ENCODE assay signal across 11 cellular contexts in genomic region chr16:1494711-1495110, GRCh38. TPM values are rescaled to one million over a fixed set of nuclear protein-coding genes. Genes with fewer than 3 reads are reported as not detected.
DNase-seq lines count a peak whose midpoint lies in the region; ATAC-seq and TF ChIP-seq lines count a peak whose summit lies in the region.
"Had no signal": no experiment of that assay in that cellular context is flagged by ENCODE, and none has a peak within 500 bp of the region (broad histone marks: within the 10 kb centered on the region; RNA-seq: fewer than 3 reads in every experiment).

No MANE protein-coding gene starts in this region.

- H3K9me3 Mint-ChIP-seq in WTC11 (no peaks in the 10 kb centered on the region), CD14-positive monocyte (peaks cover 0 to 2% (median 0%) of the 10 kb centered on the region in 7 donors)

- no peaks in the 10 kb centered on the region for H3K27me3 Mint-ChIP-seq in WTC11 (ENCODE audit: low read depth)
- H3K27me3 Mint-ChIP-seq in CD14-positive monocyte (ENCODE audit: low read depth in 3 of 3): peaks cover 0 to 2% (median 0%) of the 10 kb centered on the region in 3 donors

- no peak for TF ChIP-seq EP300 in suprapubic skin (IDR thresholded peaks at IDR 0.05)

- H3K9me3 ChIP-seq in heart right ventricle: no peaks in the 10 kb centered on the region
- H3K9me3 ChIP-seq in suprapubic skin: no peaks in the 10 kb centered on the region

- TF ChIP-seq POLR2A in suprapubic skin (IDR thresholded peaks at IDR 0.05): no peak

- H3K36me3 ChIP-seq in heart right ventricle (peaks cover 0 to 53% (median 28%) of the 10 kb centered on the region in 9 donors), suprapubic skin (peaks cover 41% of the 10 kb centered on the region)

- no peak for TF ChIP-seq CTCF in WTC11 (IDR thresholded peaks at IDR 0.05)
- peak in 1 of 9 donors; percentile 0 for TF ChIP-seq CTCF in heart right ventricle (IDR thresholded peaks at IDR 0.05)
- TF ChIP-seq CTCF in suprapubic skin (IDR thresholded peaks at IDR 0.05): no peak
- no peak for TF ChIP-seq CTCF in CD14-positive monocyte (IDR thresholded peaks at IDR 0.05)

- POLR2A ChIA-PET in WTC11 (lab: Charles Lee): interaction anchor here (0.7 kb wide), 1 partner anchor 131 kb away, joined by 3 read pairs; no protein-coding TSS in a partner anchor

- H3K4me3 Mint-ChIP-seq in WTC11 (peak overlapping the region; percentile 92), CD14-positive monocyte (peak overlapping the region in 1 of 2 donors; percentile 39)

- H3K4me3 ChIP-seq in heart right ventricle (peak overlapping the region in 8 of 10 donors; percentile 67 to 92 (median 81)), suprapubic skin (peak overlapping the region; percentile 68)

- H3K27ac ChIP-seq in heart right ventricle: peak overlapping the region in 9 of 10 donors; percentile 26 to 97 (median 82)
- no peak overlapping the region for H3K27ac ChIP-seq in suprapubic skin

- H3K4me1 Mint-ChIP-seq in WTC11: peaks cover 10% of the 10 kb centered on the region; the same call in 1 of the 2 replicates
- H3K4me1 Mint-ChIP-seq in CD14-positive monocyte: peaks cover 19% of the 10 kb centered on the region

- 27 to 43% methylated on average over 13 of the region's 13 CpGs for WGBS in heart right ventricle, 2 donors
- 67% methylated on average over 9 of the region's 13 CpGs for WGBS in suprapubic skin

- H3K4me1 ChIP-seq in heart right ventricle: peaks cover 9 to 31% (median 25%) of the 10 kb centered on the region in 9 donors
- peaks cover 25% of the 10 kb centered on the region for H3K4me1 ChIP-seq in suprapubic skin

- H3K27ac Mint-ChIP-seq in WTC11 (no peak overlapping the region), CD14-positive monocyte (peak overlapping the region in 1 of 7 donors; percentile 61)

- CTCF ChIA-PET in WTC11 (lab: Charles Lee): interaction anchor here (0.9 to 1.2 kb wide), 3 partner anchors 17 to 229 kb away, joined by 3 to 6 read pairs (median 3); no protein-coding TSS in a partner anchor

- DNase-seq in activated effector memory CD4-positive, alpha-beta T cell treated with anti-CD3 and anti-CD28 coated beads, Interleukin-2, amount 50 U/mL, for 16 hours: peak; percentile 62
- no peak for DNase-seq in activated effector memory CD4-positive, alpha-beta T cell treated with Interleukin-2 at 50 U/mL for 16 hours
- no peak for DNase-seq in WTC11 (ENCODE audit: low spot score)
- DNase-seq in heart right ventricle: peak; percentile 60 to 65
- DNase-seq in suprapubic skin (ENCODE audit: low spot score in 2 of 2): peak in 1 of 2 donors; percentile 64
- no peak for DNase-seq in stimulated activated CD4-positive, alpha-beta T cell treated with anti-CD3 and anti-CD28 coated beads, Interleukin-4, amount 100 ng/mL, for 4 hours
- no peak for DNase-seq in CD14-positive monocyte (ENCODE audit: low spot score)

- H3K27me3 ChIP-seq in heart right ventricle (no peaks in the 10 kb centered on the region), suprapubic skin (no peaks in the 10 kb centered on the region)

- H3K36me3 Mint-ChIP-seq in WTC11 (peaks cover 6% of the 10 kb centered on the region), CD14-positive monocyte (peaks cover 22 to 50% of the 10 kb centered on the region in 2 donors)

- intact Hi-C loops in heart right ventricle (cut with DNase I): loop anchor here (5.0 to 10.0 kb wide), 11 partner anchors 38 to 210 kb away; partner anchors contain the start of genes TMEM204 (in 4 of the 10), CRAMP1 (in 3 of the 10), IFT140 (in 3 of the 10) and MAPK8IP3 (in 1 of the 10)
- intact Hi-C loops in CD14-positive monocyte (cut with micrococcal nuclease): loop anchor here in 1 of 2 donors (5.0 kb wide), 1 partner anchor 72 kb away; the partner anchor contains the start of gene UQCC4

- no peak for ATAC-seq in WTC11
- peak; percentile 13 to 74 (median 58) for ATAC-seq in heart right ventricle
- no peak for ATAC-seq in HG02759 (IDR thresholded peaks at IDR 0.05; ENCODE audit: unreplicated experiment)

TF ChIP-seq in WTC11, 78 proteins besides CTCF, POLR2A, EP300 and RAD21 (continues in another document):
- no peak for TF ChIP-seq PRDM15 (CRISPR knock-in tag; IDR thresholded peaks at IDR 0.05)
- no peak for TF ChIP-seq NFE2L1 (CRISPR knock-in tag; IDR thresholded peaks at IDR 0.05)
- no peak for TF ChIP-seq ATF3 (CRISPR knock-in tag; conservative IDR thresholded peaks at IDR 0.05)
- no peak for TF ChIP-seq E2F4 (CRISPR knock-in tag; IDR thresholded peaks at IDR 0.05; ENCODE audit: borderline replicate concordance, low read depth)
- no peak for TF ChIP-seq EMX1 (CRISPR knock-in tag; IDR thresholded peaks at IDR 0.05)
- TF ChIP-seq E2F1 (CRISPR knock-in tag; IDR thresholded peaks at IDR 0.05): no peak

RNA-seq across cellular contexts. Expression of gene TELO2, which starts 1.6 kb away (rescaled TPM):
- total RNA-seq in WTC11 (2021): 67.8 to 86.7 TPM (median 71.6 TPM) in 3 replicates
- 10 to 100 TPM; 14.5 to 22.0 (median 19.7) TPM for total RNA-seq in heart right ventricle
- polyA plus RNA-seq in heart right ventricle: 10 to 100 TPM; 27.4 to 50.5 TPM
- 10 to 100 TPM; 28.1 to 86.1 (median 35.2) TPM for total RNA-seq in suprapubic skin
- polyA plus RNA-seq in CD14-positive monocyte: 10 to 100 TPM in 1 of 2 donors, 1 to 10 TPM in 1; 7.3 to 11.4 TPM

RNA-seq across cellular contexts. Expression of gene PTX4, which starts 6.0 kb away (rescaled TPM):
- total RNA-seq in WTC11 (2021) (0.16 to 0.26 TPM (median 0.18 TPM) in 3 replicates), heart right ventricle (not detected), suprapubic skin (not detected)
- polyA plus RNA-seq in heart right ventricle (not detected), CD14-positive monocyte (not detected)
- total RNA-seq: frontal cortex, sciatic nerve, temporal lobe had no signal

RNA-seq across cellular contexts. Expression of gene CLCN7, which starts 19.9 kb away (rescaled TPM):
- 80.6 to 94.1 TPM (median 90.0 TPM) in 3 replicates for total RNA-seq in WTC11 (2021)
- 10 to 100 TPM; 29.9 to 60.1 (median 35.1) TPM for total RNA-seq in heart right ventricle
- 10 to 100 TPM; 29.5 to 60.6 TPM for polyA plus RNA-seq in heart right ventricle
- total RNA-seq in suprapubic skin: 100 to 1,000 TPM in 2 of 4 donors, 10 to 100 TPM in 2; 61.1 to 134 (median 100) TPM
- polyA plus RNA-seq in CD14-positive monocyte: 10 to 100 TPM; 37.4 to 56.5 TPM

RNA-seq across cellular contexts. Expression of gene TMEM204, which starts 38.8 kb away (rescaled TPM):
- 0.18 to 0.35 TPM (median 0.30 TPM) in 3 replicates for total RNA-seq in WTC11 (2021)
- total RNA-seq in heart right ventricle: 10 to 100 TPM; 10.7 to 24.4 (median 18.1) TPM
- 10 to 100 TPM; 37.5 to 49.9 TPM for polyA plus RNA-seq in heart right ventricle
- 10 to 100 TPM in 3 of 4 donors, 1 to 10 TPM in 1; 7.6 to 26.6 (median 18.8) TPM for total RNA-seq in suprapubic skin
- polyA plus RNA-seq in CD14-positive monocyte: 1 to 10 TPM; 1.3 to 1.5 TPM

RNA-seq across cellular contexts. Expression of gene CCDC154, which starts 50.4 kb away (rescaled TPM):
- total RNA-seq in WTC11 (2021) (0.46 to 1.2 TPM (median 1.1 TPM) in 3 replicates), heart right ventricle (1 to 10 TPM in 4 of 10 donors, under 1 TPM in 6; 0.17 to 2.7 (median 0.75) TPM), suprapubic skin (1 to 10 TPM in 1 of 4 donors, under 1 TPM in 2, not detected in 1; 0.34 to 3.5 (median 0.39) TPM)
- polyA plus RNA-seq in heart right ventricle (1 to 10 TPM in 1 of 2 donors, under 1 TPM in 1; 0.49 to 5.9 TPM), CD14-positive monocyte (not detected)

Comparison
In these comparisons a context has a peak if more than half of its experiments do, and no peak if none do; other contexts are left out.
1. DNase-seq: peak in activated effector memory CD4-positive, alpha-beta T cell treated with anti-CD3 and anti-CD28 coated beads, Interleukin-2, amount 50 U/mL, for 16 hours (single experiment) and heart right ventricle (2 of 2); none in activated effector memory CD4-positive, alpha-beta T cell treated with Interleukin-2 at 50 U/mL for 16 hours (single experiment), WTC11 (single experiment), stimulated activated CD4-positive, alpha-beta T cell treated with anti-CD3 and anti-CD28 coated beads, Interleukin-4, amount 100 ng/mL, for 4 hours (0 of 2) and CD14-positive monocyte (single experiment).
2. ATAC-seq: peak in heart right ventricle (8 of 8); none in WTC11 (single experiment) and HG02759 (single experiment).